ENCODE assay signal across 15 cellular contexts in genomic region chr11:132245558-132246385, GRCh38.
"Had no signal": no experiment of that assay in that cellular context is flagged by ENCODE, and none has a peak within 500 bp of the region (broad histone marks: within the 10 kb centered on the region; RNA-seq: fewer than 3 reads in every experiment).

No MANE protein-coding gene starts in this region.

- DNase-seq: activated CD4-positive, alpha-beta T cell treated with anti-CD3 and anti-CD28 coated beads, Interleukin-2, amount 50 U/mL, for 4 hours; activated CD4-positive, CD25-positive, alpha-beta regulatory T cell treated with anti-CD3 and anti-CD28 coated beads, Interleukin-2, amount 50 U/mL, for 72 hours; activated naive CD4-positive, alpha-beta T cell treated with anti-CD3 and anti-CD28 coated beads, Interleukin-2, amount 50 U/mL, for 16 hours; activated T-cell treated with anti-CD3 and anti-CD28 coated beads, Interleukin-2, amount 50 U/mL, for 1 hour; adrenal gland; body of pancreas; cerebellar nuclear complex; kidney; naive B cell; occipital lobe; psoas muscle; stimulated activated CD4-positive, alpha-beta T cell treated with anti-CD3 and anti-CD28 coated beads, Interleukin-15, amount 100 ng/mL, for 24 hours; stimulated activated CD4-positive, alpha-beta T cell treated with anti-CD3 and anti-CD28 coated beads, Interleukin-4, amount 100 ng/mL, for 24 hours; stomach had no signal

- H3K27me3 Mint-ChIP-seq: naive B cell had no signal

- ATAC-seq: body of pancreas, psoas muscle had no signal

- H3K36me3 Mint-ChIP-seq: mesothelial cell of epicardium, naive B cell had no signal

- H3K4me1 Mint-ChIP-seq: mesothelial cell of epicardium, naive B cell had no signal

- H3K4me3 Mint-ChIP-seq: mesothelial cell of epicardium, naive B cell had no signal

- H3K27ac Mint-ChIP-seq: mesothelial cell of epicardium had no signal
